In genomic region chr9:127723450-127723849, GRCh38 we compare ENCODE assay signal across 13 cellular contexts. TPM values are rescaled to one million over a fixed set of nuclear protein-coding genes. Genes with fewer than 3 reads are reported as not detected.
DNase-seq lines count a peak whose midpoint lies in the region; ATAC-seq and TF ChIP-seq lines count a peak whose summit lies in the region.
"Had no signal": no experiment of that assay in that cellular context is flagged by ENCODE, and none has a peak within 500 bp of the region (broad histone marks: within the 10 kb centered on the region; RNA-seq: fewer than 3 reads in every experiment).

No MANE protein-coding gene starts in this region.

- no peak overlapping the region for H3K4me3 ChIP-seq in right cardiac atrium (ENCODE audit: low read length)
- no peak overlapping the region for H3K4me3 ChIP-seq in RWPE2 (ENCODE audit: severe bottlenecking)
- no peak overlapping the region for H3K4me3 ChIP-seq in fibroblast of the aortic adventitia (ENCODE audit: low read depth, low read length)
- no peak overlapping the region for H3K4me3 ChIP-seq in H7 (ENCODE audit: insufficient read depth, low read depth, low read length)

- WGBS in right cardiac atrium: 85% methylated on average over 5 of the region's 5 CpGs

- intact Hi-C loops in right cardiac atrium (cut with DNase I): loop anchor here in 1 of 4 donors (5.0 kb wide), 1 partner anchor 221 kb away; no protein-coding TSS in a partner anchor
- intact Hi-C loops in Right ventricle myocardium inferior (cut with DNase I): no loop called here

- ATAC-seq in right cardiac atrium (peak in 1 of 2 donors; percentile 7), Right ventricle myocardium inferior (no peak), RWPE2 (ENCODE audit: low read depth) (peak; percentile 53), GM18870 (IDR thresholded peaks at IDR 0.05; ENCODE audit: unreplicated experiment) (no peak), GM19455 (IDR thresholded peaks at IDR 0.05; ENCODE audit: unreplicated experiment) (no peak)
- ATAC-seq: natural killer cell treated with Interleukin-12 subunit alpha and Interleukin-12 subunit beta and Interleukin-15 and Interleukin-18, amount 100 ng/mL, for 72 hours had no signal

- H3K9me3 ChIP-seq in right cardiac atrium (ENCODE audit: control insufficient read depth, low read length) (no peaks in the 10 kb centered on the region), RWPE2 (ENCODE audit: severe bottlenecking) (no peaks in the 10 kb centered on the region)

- H3K4me1 ChIP-seq in right cardiac atrium (ENCODE audit: control insufficient read depth, insufficient read depth, low read length) (no peaks in the 10 kb centered on the region), RWPE2 (ENCODE audit: insufficient read depth, poor library complexity, severe bottlenecking) (peaks cover 14% of the 10 kb centered on the region)

- TF ChIP-seq CTCF in RWPE2 (IDR thresholded peaks at IDR 0.05; ENCODE audit: poor library complexity, severe bottlenecking): no peak
- peak; percentile 38 for TF ChIP-seq CTCF in fibroblast of the aortic adventitia (IDR thresholded peaks at IDR 0.05; ENCODE audit: insufficient read depth, low read length)

- H3K36me3 ChIP-seq in RWPE2 (ENCODE audit: low read depth): no peaks in the 10 kb centered on the region
- H3K36me3 ChIP-seq in H7 (replicated peaks; ENCODE audit: control insufficient read depth, insufficient read depth, low read length): no peaks in the 10 kb centered on the region

- DNase-seq in right cardiac atrium (peak in 2 of 3 donors; percentile 46 to 57), Right ventricle myocardium inferior (ENCODE audit: missing footprints) (no peak), RWPE2 (ENCODE audit: low spot score) (peak; percentile 49), fibroblast of the aortic adventitia (ENCODE audit: low read depth) (peak; percentile 85), NCI-H2227 (lab: John Stamatoyannopoulos, UW; ENCODE audit: unreplicated experiment) (no peak), H7 (no peak)
- DNase-seq: amniotic stem cell, NCI-H1105 had no signal

- H3K27me3 ChIP-seq in right cardiac atrium (ENCODE audit: control insufficient read depth, insufficient read depth): no peaks in the 10 kb centered on the region
- H3K27me3 ChIP-seq in RWPE2 (ENCODE audit: insufficient read depth, poor library complexity, severe bottlenecking): no peaks in the 10 kb centered on the region
- no peaks in the 10 kb centered on the region for H3K27me3 ChIP-seq in H7 (ENCODE audit: control insufficient read depth, insufficient read depth, low read length)

- no peak overlapping the region for H3K27ac ChIP-seq in right cardiac atrium (ENCODE audit: low read length)
- H3K27ac ChIP-seq in RWPE2 (ENCODE audit: poor library complexity, severe bottlenecking): no peak overlapping the region

RNA-seq across cellular contexts. Expression of gene TTC16, which starts 7.6 kb away (rescaled TPM):
- total RNA-seq in right cardiac atrium (under 1 TPM in 3 of 4 donors, not detected in 1; 0.06 to 0.14 (median 0.11) TPM), Right ventricle myocardium inferior (0.30 TPM), fibroblast of the aortic adventitia (ENCODE audit: low replicate concordance) (not detected in 2 replicates)
- 0.14 TPM for polyA plus RNA-seq in right cardiac atrium
- 0.11 TPM in 1 of 2 replicates, not detected in the other for total RNA-seq in H7 (2014; rRNA removed; shearing (Covaris generic))
- total RNA-seq: B cell had no signal

RNA-seq across cellular contexts. Expression of gene PTRH1, which starts 8.0 kb away (rescaled TPM):
- total RNA-seq in right cardiac atrium (10 to 100 TPM in 3 of 4 donors, 1 to 10 TPM in 1; 8.7 to 15.0 (median 11.6) TPM), Right ventricle myocardium inferior (14.2 TPM), fibroblast of the aortic adventitia (ENCODE audit: low replicate concordance) (13.2 and 17.2 TPM in 2 replicates)
- polyA plus RNA-seq in right cardiac atrium: 16.3 TPM
- total RNA-seq in H7 (2014; rRNA removed; shearing (Covaris generic)): 14.3 and 21.2 TPM in 2 replicates

RNA-seq across cellular contexts. Expression of gene TOR2A, which starts 11.6 kb away (rescaled TPM):
- total RNA-seq in right cardiac atrium: 1 to 10 TPM; 3.1 to 3.9 (median 3.5) TPM
- polyA plus RNA-seq in right cardiac atrium: 3.7 TPM
- total RNA-seq in Right ventricle myocardium inferior: 3.8 TPM
- 1.2 and 4.8 TPM in 2 replicates for total RNA-seq in fibroblast of the aortic adventitia (ENCODE audit: low replicate concordance)
- total RNA-seq in H7 (2014; rRNA removed; shearing (Covaris generic)): 13.7 and 19.3 TPM in 2 replicates

RNA-seq across cellular contexts. Expression of gene CFAP157, which starts 16.7 kb away (rescaled TPM):
- total RNA-seq in right cardiac atrium (not detected), Right ventricle myocardium inferior (not detected), fibroblast of the aortic adventitia (ENCODE audit: low replicate concordance) (0.09 TPM in 1 of 2 replicates, not detected in the other)
- 0.18 TPM for polyA plus RNA-seq in right cardiac atrium
- not detected in 2 replicates for total RNA-seq in H7 (2014; rRNA removed; shearing (Covaris generic))
- total RNA-seq: B cell; natural killer cell treated with Interleukin-12 subunit alpha and Interleukin-12 subunit beta and Interleukin-15 and Interleukin-18, amount 100 ng/mL, for 72 hours; T-helper 2 cell treated with Interferon-gamma antibody and Interleukin-4, amounts not matched to agents 100 ng/mL and 5 ng/mL, for 36 hours had no signal

RNA-seq across cellular contexts. Expression of gene SH2D3C, which starts 55.0 kb away (rescaled TPM):
- total RNA-seq in right cardiac atrium (10 to 100 TPM in 3 of 4 donors, 1 to 10 TPM in 1; 9.4 to 15.5 (median 12.7) TPM), Right ventricle myocardium inferior (21.3 TPM), fibroblast of the aortic adventitia (ENCODE audit: low replicate concordance) (0.18 and 6.0 TPM in 2 replicates)
- polyA plus RNA-seq in right cardiac atrium: 17.4 TPM
- total RNA-seq in H7 (2014; rRNA removed; shearing (Covaris generic)): 0.26 and 0.42 TPM in 2 replicates

Comparison
In these comparisons a context has a peak if more than half of its experiments do, and no peak if none do; other contexts are left out.
1. DNase-seq: peak in right cardiac atrium (2 of 3), RWPE2 (single experiment) and fibroblast of the aortic adventitia (single experiment); none in Right ventricle myocardium inferior (single experiment), NCI-H2227 (single experiment) and H7 (single experiment).